Comparison of ENCODE assay signal across 1 cellular context in genomic region chr11:6196396-6196795, GRCh38.
TF ChIP-seq lines count a peak whose summit lies in the region.

No MANE protein-coding gene starts in this region.

TF ChIP-seq in GM12878, 131 proteins besides CTCF, POLR2A, EP300 and RAD21:
- no peak for TF ChIP-seq GATAD2B (conservative IDR thresholded peaks at IDR 0.05; ENCODE audit: low read depth)
- no peak for TF ChIP-seq POU2F2 (IDR thresholded peaks at IDR 0.05; ENCODE audit: borderline replicate concordance, low read depth, low read length)
- TF ChIP-seq PKNOX1 (IDR thresholded peaks at IDR 0.05): no peak
- no peak for TF ChIP-seq JUND (IDR thresholded peaks at IDR 0.05; ENCODE audit: low read depth, low read length)
- no peak for TF ChIP-seq RAD51 (IDR thresholded peaks at IDR 0.05)
- no peak for TF ChIP-seq NFXL1 (IDR thresholded peaks at IDR 0.05; ENCODE audit: borderline replicate concordance)
- no peak for TF ChIP-seq STAT3 (IDR thresholded peaks at IDR 0.05; ENCODE audit: low read depth, low read length)
- no peak for TF ChIP-seq POLR2AphosphoS2 (IDR thresholded peaks at IDR 0.05; ENCODE audit: low read depth, low read length)
- TF ChIP-seq SMAD5 (IDR thresholded peaks at IDR 0.05; ENCODE audit: low read depth): no peak
- TF ChIP-seq SREBF2 (IDR thresholded peaks at IDR 0.05; ENCODE audit: low read length): no peak
- no peak for TF ChIP-seq CUX1 (IDR thresholded peaks at IDR 0.05; ENCODE audit: insufficient replicate concordance, low read depth, low read length)
- no peak for TF ChIP-seq NKRF (conservative IDR thresholded peaks at IDR 0.05)
- TF ChIP-seq TCF12 (IDR thresholded peaks at IDR 0.05; ENCODE audit: low read depth, low read length): no peak
- no peak for TF ChIP-seq KLF5 (IDR thresholded peaks at IDR 0.05; ENCODE audit: partially characterized antibody)
- TF ChIP-seq EED (IDR thresholded peaks at IDR 0.05; ENCODE audit: low read depth): no peak
